Comparison of ENCODE assay signal across 1 cellular context in the genomic region with DNA sequence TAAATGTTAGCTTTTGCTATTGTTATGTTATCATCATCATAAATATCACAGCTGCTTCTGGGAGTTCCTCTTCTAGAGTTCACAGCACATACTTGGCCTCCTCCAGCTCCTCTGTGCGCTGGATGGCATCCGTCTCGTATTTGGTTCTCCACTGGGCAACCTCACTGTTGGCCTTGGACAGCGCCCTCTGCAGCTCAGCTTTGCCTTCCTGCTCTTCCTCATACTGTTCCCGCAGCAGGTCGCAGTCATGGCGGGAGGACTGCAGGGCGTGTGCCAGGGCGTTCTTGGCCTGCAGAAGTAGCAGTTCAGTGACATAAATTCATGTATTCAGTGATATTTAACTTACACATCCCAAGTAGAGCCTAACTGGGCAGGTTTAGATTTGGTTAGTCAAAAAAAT.
TF ChIP-seq lines count a peak whose summit lies in the region.

No MANE protein-coding gene starts in this region.

TF ChIP-seq in WTC11, 78 proteins besides CTCF, POLR2A, EP300 and RAD21 (continued from another document):
- TF ChIP-seq, protein P1, sequence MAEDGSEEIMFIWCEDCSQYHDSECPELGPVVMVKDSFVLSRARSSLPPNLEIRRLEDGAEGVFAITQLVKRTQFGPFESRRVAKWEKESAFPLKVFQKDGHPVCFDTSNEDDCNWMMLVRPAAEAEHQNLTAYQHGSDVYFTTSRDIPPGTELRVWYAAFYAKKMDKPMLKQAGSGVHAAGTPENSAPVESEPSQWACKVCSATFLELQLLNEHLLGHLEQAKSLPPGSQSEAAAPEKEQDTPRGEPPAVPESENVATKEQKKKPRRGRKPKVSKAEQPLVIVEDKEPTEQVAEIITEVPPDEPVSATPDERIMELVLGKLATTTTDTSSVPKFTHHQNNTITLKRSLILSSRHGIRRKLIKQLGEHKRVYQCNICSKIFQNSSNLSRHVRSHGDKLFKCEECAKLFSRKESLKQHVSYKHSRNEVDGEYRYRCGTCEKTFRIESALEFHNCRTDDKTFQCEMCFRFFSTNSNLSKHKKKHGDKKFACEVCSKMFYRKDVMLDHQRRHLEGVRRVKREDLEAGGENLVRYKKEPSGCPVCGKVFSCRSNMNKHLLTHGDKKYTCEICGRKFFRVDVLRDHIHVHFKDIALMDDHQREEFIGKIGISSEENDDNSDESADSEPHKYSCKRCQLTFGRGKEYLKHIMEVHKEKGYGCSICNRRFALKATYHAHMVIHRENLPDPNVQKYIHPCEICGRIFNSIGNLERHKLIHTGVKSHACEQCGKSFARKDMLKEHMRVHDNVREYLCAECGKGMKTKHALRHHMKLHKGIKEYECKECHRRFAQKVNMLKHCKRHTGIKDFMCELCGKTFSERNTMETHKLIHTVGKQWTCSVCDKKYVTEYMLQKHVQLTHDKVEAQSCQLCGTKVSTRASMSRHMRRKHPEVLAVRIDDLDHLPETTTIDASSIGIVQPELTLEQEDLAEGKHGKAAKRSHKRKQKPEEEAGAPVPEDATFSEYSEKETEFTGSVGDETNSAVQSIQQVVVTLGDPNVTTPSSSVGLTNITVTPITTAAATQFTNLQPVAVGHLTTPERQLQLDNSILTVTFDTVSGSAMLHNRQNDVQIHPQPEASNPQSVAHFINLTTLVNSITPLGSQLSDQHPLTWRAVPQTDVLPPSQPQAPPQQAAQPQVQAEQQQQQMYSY (CRISPR knock-in tag; IDR thresholded peaks at IDR 0.05) = no peak
TF ChIP-seq in WTC11: peak in this region for 0.
